8 cellular contexts compared by ENCODE assay signal in the genomic region with DNA sequence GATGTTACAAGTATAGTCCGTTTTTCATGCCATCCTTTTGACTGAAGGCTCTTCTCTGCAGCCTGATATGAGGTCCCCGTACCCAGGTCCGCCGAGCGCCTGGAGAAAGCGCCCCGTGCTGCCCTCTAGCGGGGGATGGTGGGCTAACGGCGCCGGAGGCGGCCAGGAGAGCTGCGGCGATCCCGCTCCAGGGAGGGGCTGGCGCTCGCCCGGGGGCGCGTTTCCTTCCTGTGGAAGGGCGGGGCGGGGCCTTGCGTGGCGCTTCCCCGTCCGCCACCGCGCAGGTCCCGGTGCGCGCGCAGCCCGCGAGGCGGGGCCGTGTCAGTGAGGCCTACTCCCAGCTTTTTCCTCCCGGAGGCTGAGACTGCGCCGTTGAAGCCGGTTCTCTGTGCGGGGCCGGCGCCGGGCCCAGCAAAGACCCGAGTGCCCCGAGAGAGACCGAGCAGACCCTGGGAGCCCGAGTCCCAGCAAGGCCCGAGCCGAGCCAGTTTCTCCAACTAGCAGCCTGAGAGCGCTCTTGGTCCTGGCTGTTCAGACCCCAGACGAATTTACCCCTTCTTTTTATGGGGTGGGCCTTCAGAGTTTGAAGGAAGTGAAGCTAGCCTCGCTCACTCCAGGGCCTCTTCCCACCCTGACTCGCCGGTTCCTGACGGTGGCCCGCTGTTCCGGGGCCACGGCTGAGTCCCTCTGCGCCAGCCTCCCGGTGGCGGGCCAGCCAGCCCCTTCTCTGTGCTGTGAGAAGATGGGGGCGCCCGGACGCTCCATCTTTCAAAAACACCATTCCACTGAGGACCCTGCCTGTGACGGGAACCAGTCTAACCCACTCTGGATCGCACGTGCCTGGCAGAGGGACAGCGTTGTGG. TPM values are rescaled to one million over a fixed set of nuclear protein-coding genes. Genes with fewer than 3 reads are reported as not detected.
A peak's percentile ranks its signal among the peaks of the same experiment; 100 is the strongest.
DNase-seq lines count a peak whose midpoint lies in the region; ATAC-seq and TF ChIP-seq lines count a peak whose summit lies in the region.

No MANE protein-coding gene starts in this region.

- peaks cover 19% of the 10 kb centered on the region for H3K4me1 Mint-ChIP-seq in nephron progenitor cell
- peaks cover 37% of the 10 kb centered on the region for H3K4me1 Mint-ChIP-seq in stimulated activated naive CD8-positive, alpha-beta T cell treated with anti-CD3 and anti-CD28 coated beads, Interleukin-15, amount 100 ng/mL, for 72 hours

- peaks cover 16% of the 10 kb centered on the region for H3K9me3 Mint-ChIP-seq in nephron progenitor cell
- H3K9me3 Mint-ChIP-seq in stimulated activated naive CD8-positive, alpha-beta T cell treated with anti-CD3 and anti-CD28 coated beads, Interleukin-15, amount 100 ng/mL, for 72 hours, result peaks cover 11 to 12% of the 10 kb centered on the region in 2 donors

- no peaks in the 10 kb centered on the region for H3K27me3 Mint-ChIP-seq in nephron progenitor cell (ENCODE audit: low read depth, poor library complexity)
- no peaks in the 10 kb centered on the region for H3K27me3 Mint-ChIP-seq in stimulated activated naive CD8-positive, alpha-beta T cell treated with anti-CD3 and anti-CD28 coated beads, Interleukin-15, amount 100 ng/mL, for 72 hours

- peak overlapping the region; percentile 80 for H3K4me3 ChIP-seq in fibroblast of the aortic adventitia (ENCODE audit: low read depth, low read length)

- TF ChIP-seq CTCF in LNCAP (IDR thresholded peaks at IDR 0.05), result peak; percentile 90
- peak; percentile 89 for TF ChIP-seq CTCF in fibroblast of the aortic adventitia (IDR thresholded peaks at IDR 0.05; ENCODE audit: insufficient read depth, low read length)
- peak; percentile 87 for TF ChIP-seq CTCF in nephron progenitor cell (IDR thresholded peaks at IDR 0.05)

- peak overlapping the region; percentile 82 for H3K4me3 Mint-ChIP-seq in nephron progenitor cell
- H3K4me3 Mint-ChIP-seq in stimulated activated naive CD8-positive, alpha-beta T cell treated with anti-CD3 and anti-CD28 coated beads, Interleukin-15, amount 100 ng/mL, for 72 hours, result peak overlapping the region; percentile 92 to 93

- DNase-seq in ELF-1 (ENCODE audit: low read depth, low spot score), result peak; percentile 98
- DNase-seq in GOT3 (lab: John Stamatoyannopoulos, UW), result peak; percentile 83
- peak; percentile 95 for DNase-seq in RPMI8226
- peak; percentile 99 for DNase-seq in activated effector memory CD4-positive, alpha-beta T cell treated with Interleukin-2 at 50 U/mL for 16 hours
- DNase-seq in fibroblast of the aortic adventitia (ENCODE audit: low read depth), result peak; percentile 94
- peak; percentile 100 for DNase-seq in nephron progenitor cell
- DNase-seq in stimulated activated naive CD8-positive, alpha-beta T cell treated with anti-CD3 and anti-CD28 coated beads, Interleukin-15, amount 100 ng/mL, for 72 hours, result peak; percentile 98 to 99

- peak; percentile 95 for ATAC-seq in stimulated activated naive CD8-positive, alpha-beta T cell treated with anti-CD3 and anti-CD28 coated beads, Interleukin-15, amount 100 ng/mL, for 72 hours

- peaks cover 37% of the 10 kb centered on the region for H3K36me3 Mint-ChIP-seq in nephron progenitor cell (ENCODE audit: low read depth)

- H3K27ac Mint-ChIP-seq in nephron progenitor cell, result peak overlapping the region; percentile 96
- H3K27ac Mint-ChIP-seq in stimulated activated naive CD8-positive, alpha-beta T cell treated with anti-CD3 and anti-CD28 coated beads, Interleukin-15, amount 100 ng/mL, for 72 hours, result peak overlapping the region; percentile 97 to 98

RNA-seq across cellular contexts. Expression of a gene that starts 9.7 kb away (rescaled TPM):
- 4.7 and 14.2 TPM in 2 replicates for total RNA-seq in fibroblast of the aortic adventitia (ENCODE audit: low replicate concordance)

Comparison
In these comparisons a context has a peak if more than half of its experiments do, and no peak if none do; other contexts are left out.
1. Peak in every context shown above with its lines: DNase-seq, ATAC-seq and H3K4me3 ChIP-seq.